In the genomic region with DNA sequence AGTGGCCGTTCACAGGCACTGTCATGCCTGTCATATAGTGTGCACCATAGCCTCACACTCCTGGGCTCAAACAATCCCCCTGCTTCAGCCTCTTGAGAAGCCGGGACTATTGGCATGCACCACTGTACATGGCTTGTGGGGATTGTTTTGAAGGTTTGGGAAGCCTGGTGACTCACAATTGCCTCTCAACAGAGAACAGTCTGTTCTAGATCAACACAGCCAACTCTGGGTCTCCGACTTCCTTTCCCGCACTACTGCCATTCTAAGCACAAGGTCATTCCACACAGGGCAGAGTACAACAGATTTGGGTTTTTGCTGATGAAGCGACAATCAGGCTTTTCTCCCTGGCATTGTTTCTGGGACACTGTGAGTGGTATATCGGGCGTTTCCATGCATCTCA, we compare ENCODE assay signal across 14 cellular contexts. TPM values are rescaled to one million over a fixed set of nuclear protein-coding genes. Genes with fewer than 3 reads are reported as not detected.
A peak's percentile ranks its signal among the peaks of the same experiment; 100 is the strongest.
DNase-seq lines count a peak whose midpoint lies in the region; ATAC-seq, FAIRE-seq and TF ChIP-seq lines count a peak whose summit lies in the region.
"Had no signal": no experiment of that assay in that cellular context is flagged by ENCODE, and none has a peak within 500 bp of the region (broad histone marks: within the 10 kb centered on the region; RNA-seq: fewer than 3 reads in every experiment).

No MANE protein-coding gene starts in this region.

- no peak overlapping the region for H3K27ac Mint-ChIP-seq in astrocyte (ENCODE audit: unreplicated experiment)
- H3K27ac Mint-ChIP-seq: activated naive CD4-positive, alpha-beta T cell treated with anti-CD3 and anti-CD28 coated beads, Interleukin-2, amount 10 ng/mL, durations not matched to agents 7 days and 5 days had no signal

- no peaks in the 10 kb centered on the region for H3K27me3 ChIP-seq in astrocyte (ENCODE audit: insufficient read depth, low read length)

- no peak for TF ChIP-seq POLR2A in A549 (IDR thresholded peaks at IDR 0.05; ENCODE audit: low read length)

- WGBS in A549 (ENCODE audit: missing lambda C conversion rate), result 62% methylated on average over 7 of the region's 7 CpGs

- intact Hi-C loops in kidney (cut with DNase I), result no loop called here

- no peak overlapping the region for H3K4me2 ChIP-seq in A549
- peak overlapping the region; percentile 46 for H3K4me2 ChIP-seq in astrocyte (ENCODE audit: low read length)

- H3K4me3 Mint-ChIP-seq in astrocyte (ENCODE audit: unreplicated experiment), result no peak overlapping the region
- H3K4me3 Mint-ChIP-seq: activated naive CD4-positive, alpha-beta T cell treated with anti-CD3 and anti-CD28 coated beads, Interleukin-2, amount 10 ng/mL, durations not matched to agents 7 days and 5 days had no signal

- CTCF ChIA-PET in A549 (lab: Yijun Ruan, JAX), result no interaction called here
- CTCF ChIA-PET in HEK293T (lab: Yijun Ruan, JAX), result no interaction called here

- H3K9me3 ChIP-seq in A549 (no peaks in the 10 kb centered on the region; the same call in 2 of the 3 replicates), astrocyte (ENCODE audit: insufficient read depth, low read depth, low read length) (no peaks in the 10 kb centered on the region), kidney (ENCODE audit: control insufficient read depth in 1 of 2, low read length in 2 of 2) (no peaks in the 10 kb centered on the region)

- H3K4me1 ChIP-seq in A549, result no peaks in the 10 kb centered on the region
- H3K4me1 ChIP-seq in astrocyte (ENCODE audit: insufficient read depth, low read length), result no peaks in the 10 kb centered on the region
- H3K4me1 ChIP-seq in kidney (ENCODE audit: control insufficient read depth in 1 of 2, insufficient read depth in 1 of 2, low read depth in 1 of 2, low read length in 2 of 2), result no peaks in the 10 kb centered on the region

- TF ChIP-seq EP300 in A549 (IDR thresholded peaks at IDR 0.05), result no peak

- no peaks in the 10 kb centered on the region for H3K36me3 Mint-ChIP-seq in astrocyte (ENCODE audit: low read depth, unreplicated experiment)
- H3K36me3 Mint-ChIP-seq: activated naive CD4-positive, alpha-beta T cell treated with anti-CD3 and anti-CD28 coated beads, Interleukin-2, amount 10 ng/mL, durations not matched to agents 7 days and 5 days had no signal

- H3K36me3 ChIP-seq in astrocyte (ENCODE audit: insufficient read depth, low read length), result no peaks in the 10 kb centered on the region
- H3K36me3 ChIP-seq in kidney (ENCODE audit: control insufficient read depth in 1 of 2, insufficient read depth in 2 of 2, low read length in 2 of 2), result no peaks in the 10 kb centered on the region

- POLR2A ChIA-PET in A549 (lab: Yijun Ruan, JAX) (no interaction called here), HEK293T (lab: Yijun Ruan, JAX) (no interaction called here)

- no peaks in the 10 kb centered on the region for H3K79me2 ChIP-seq in astrocyte (ENCODE audit: insufficient read depth, low read length)

- H3K4me3 ChIP-seq in A549, result no peak overlapping the region
- H3K4me3 ChIP-seq in astrocyte (ENCODE audit: insufficient read depth, low read depth, low read length), result no peak overlapping the region
- no peak overlapping the region for H3K4me3 ChIP-seq in kidney (ENCODE audit: low read length in 2 of 2)
- H3K4me3 ChIP-seq: GM12878 had no signal

- peaks cover 3% of the 10 kb centered on the region for H3K4me1 Mint-ChIP-seq in astrocyte (ENCODE audit: low read depth, unreplicated experiment)
- H3K4me1 Mint-ChIP-seq: activated naive CD4-positive, alpha-beta T cell treated with anti-CD3 and anti-CD28 coated beads, Interleukin-2, amount 10 ng/mL, durations not matched to agents 7 days and 5 days had no signal

- H3K9ac ChIP-seq in astrocyte (ENCODE audit: low read length) (no peak overlapping the region), kidney (ENCODE audit: low read length in 2 of 2) (no peak overlapping the region)

- FAIRE-seq in A549 (lab: Jason Lieb, UNC) (no peak), astrocyte (lab: Jason Lieb, UNC) (no peak), kidney (lab: Jason Lieb, UNC) (no peak)
- FAIRE-seq: A204.1, GM12878, H54 had no signal

- DNase-seq in A549 (ENCODE audit: low read depth in 1 of 2, low spot score in 1 of 2) (no peak), astrocyte (ENCODE audit: low read depth) (peak; percentile 60), glomerular endothelial cell (ENCODE audit: extremely low read depth, low read depth, low spot score) (peak; percentile 92), omental fat pad (ENCODE audit: low spot score) (no peak), HEK293T (ENCODE audit: extremely low spot score) (no peak), kidney (no peak), NCI-H2107 (lab: John Stamatoyannopoulos, UW) (no peak)
- DNase-seq in activated CD8-positive, alpha-beta memory T cell treated with anti-CD3 and anti-CD28 coated beads, Interleukin-2, amount 50 U/mL, for 4 hours, result no peak
- DNase-seq: activated naive CD4-positive, alpha-beta T cell treated with anti-CD3 and anti-CD28 coated beads, Interleukin-2, amount 10 ng/mL, durations not matched to agents 7 days and 5 days; stimulated activated CD4-positive, alpha-beta T cell treated with anti-CD3 and anti-CD28 coated beads, Interleukin-4, amount 100 ng/mL, for 24 hours; T-helper 2 cell had no signal

- peak overlapping the region; percentile 52 for H2AFZ ChIP-seq in astrocyte (ENCODE audit: low read depth, low read length)

- TF ChIP-seq CTCF in A549 (IDR thresholded peaks at IDR 0.05) (no peak), astrocyte (IDR thresholded peaks at IDR 0.05; ENCODE audit: insufficient read depth, low read depth, low read length) (no peak), omental fat pad (IDR thresholded peaks at IDR 0.05) (no peak), kidney (IDR thresholded peaks at IDR 0.05; ENCODE audit: borderline replicate concordance, extremely low read depth, insufficient read depth) (no peak)

- H3K9me3 Mint-ChIP-seq in astrocyte (ENCODE audit: unreplicated experiment), result no peaks in the 10 kb centered on the region

- TF ChIP-seq RAD21 in A549 (conservative IDR thresholded peaks at IDR 0.05 in 1 of 2, IDR thresholded peaks at IDR 0.05 in 1 of 2), result no peak

- ATAC-seq in A549, result peak in 1 of 2 experiments; percentile 38; a peak in 1 of 6 replicates
- peak; percentile 70 for ATAC-seq in omental fat pad (ENCODE audit: low FRiP score)
- ATAC-seq: GM12878 had no signal

- no peaks in the 10 kb centered on the region for H3K27me3 Mint-ChIP-seq in astrocyte (ENCODE audit: low read depth, unreplicated experiment)
- H3K27me3 Mint-ChIP-seq: activated naive CD4-positive, alpha-beta T cell treated with anti-CD3 and anti-CD28 coated beads, Interleukin-2, amount 10 ng/mL, durations not matched to agents 7 days and 5 days had no signal

- H4K20me1 ChIP-seq in astrocyte (ENCODE audit: insufficient read depth, low read length), result no peaks in the 10 kb centered on the region

- H3K27ac ChIP-seq in A549 (no peak overlapping the region), astrocyte (ENCODE audit: low read depth, low read length) (no peak overlapping the region), kidney (ENCODE audit: low read depth in 2 of 2, low read length in 2 of 2) (no peak overlapping the region)

TF ChIP-seq in A549, 52 proteins besides CTCF, POLR2A, EP300 and RAD21:
- TF ChIP-seq, protein P1, sequence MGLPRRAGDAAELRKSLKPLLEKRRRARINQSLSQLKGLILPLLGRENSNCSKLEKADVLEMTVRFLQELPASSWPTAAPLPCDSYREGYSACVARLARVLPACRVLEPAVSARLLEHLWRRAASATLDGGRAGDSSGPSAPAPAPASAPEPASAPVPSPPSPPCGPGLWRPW (IDR thresholded peaks at IDR 0.05), result no peak
- peak; percentile 28 for TF ChIP-seq MAFK (IDR thresholded peaks at IDR 0.05; ENCODE audit: partially characterized antibody)

TF ChIP-seq in HEK293T, 16 proteins besides CTCF, POLR2A, EP300 and RAD21:
- no peak for TF ChIP-seq LEF1 (IDR thresholded peaks at IDR 0.05; ENCODE audit: borderline replicate concordance)
- TF ChIP-seq SUZ12 (IDR thresholded peaks at IDR 0.05), result no peak
- no peak for TF ChIP-seq NFRKB (IDR thresholded peaks at IDR 0.05)
- TF ChIP-seq SP1 (IDR thresholded peaks at IDR 0.05), result no peak
- TF ChIP-seq CTBP1 (IDR thresholded peaks at IDR 0.05; ENCODE audit: borderline replicate concordance), result no peak

RNA-seq across cellular contexts. Expression of a gene that starts 15.5 kb away (rescaled TPM):
- polyA plus RNA-seq in A549 (2011; rRNA removed) (40.7 and 44.7 TPM in 2 replicates), A549 (2017; fragmentation: RNase III; extraction: RNeasy Plus Mini Kit Qiagen cat#74134 plus additional on column Dnase treatment) (26.0 to 28.8 TPM (median 27.0 TPM) in 3 replicates), kidney (ENCODE audit: insufficient read depth, low read depth, low replicate concordance) (5.2 TPM)
- 7.8 and 8.7 TPM in 2 replicates for polyA plus RNA-seq in A549 (2012; cell fraction: cytosol; rRNA removed)
- polyA plus RNA-seq in A549 (2012; cell fraction: nucleus; rRNA removed), result 8.3 and 11.0 TPM in 2 replicates
- polyA minus RNA-seq in A549 (2011; rRNA and poly(A)+ RNA removed), result 30.2 and 31.1 TPM in 2 replicates
- total RNA-seq in astrocyte (40.0 and 44.0 TPM in 2 replicates), glomerular endothelial cell (18.8 and 26.4 TPM in 2 replicates), omental fat pad (10 to 100 TPM; 39.6 to 59.0 (median 48.5) TPM), kidney (30.1 TPM)

Comparison
In these comparisons a context has a peak if more than half of its experiments do, and no peak if none do; other contexts are left out.
1. DNase-seq: peak in astrocyte (single experiment) and glomerular endothelial cell (single experiment); none in A549 (0 of 2), omental fat pad (single experiment), HEK293T (single experiment), kidney (single experiment), activated CD8-positive, alpha-beta memory T cell treated with anti-CD3 and anti-CD28 coated beads, Interleukin-2, amount 50 U/mL, for 4 hours (single experiment) and NCI-H2107 (single experiment).